ENCODE assay signal across 8 cellular contexts in the genomic region with DNA sequence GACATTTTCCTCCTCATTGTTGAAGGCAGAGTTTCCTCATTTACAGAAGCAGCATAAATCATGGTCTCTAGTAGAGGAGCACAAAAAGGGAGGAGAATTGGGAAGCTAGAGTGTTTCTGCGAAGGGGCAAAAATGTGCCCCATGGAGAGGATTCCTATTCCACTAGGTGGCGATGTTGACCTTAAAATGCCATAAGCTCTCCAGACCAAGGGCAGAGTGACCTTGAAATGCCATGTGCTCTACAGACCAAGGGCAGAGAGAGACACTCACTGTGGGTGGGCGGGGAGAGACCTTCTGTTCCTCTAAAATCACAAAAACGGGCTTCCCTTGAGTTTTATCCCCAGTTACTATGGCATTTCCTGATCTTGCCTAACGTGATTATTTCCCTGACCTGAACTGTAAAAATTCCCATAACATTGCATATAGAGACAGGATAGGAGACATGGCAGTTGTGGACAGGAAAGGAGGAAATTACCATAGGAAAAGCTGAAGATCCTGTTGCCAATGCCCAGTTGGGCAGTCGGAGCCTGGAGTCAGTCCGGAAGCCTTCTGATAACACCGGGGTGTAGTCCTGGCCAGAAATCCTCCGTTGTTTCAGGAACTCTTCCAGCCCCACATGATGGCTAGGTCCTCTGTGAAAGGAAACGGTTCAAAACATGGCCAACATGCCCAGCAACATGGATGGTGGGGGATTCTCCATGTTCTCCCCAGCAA.
DNase-seq lines count a peak whose midpoint lies in the region; ATAC-seq, FAIRE-seq and TF ChIP-seq lines count a peak whose summit lies in the region.

No MANE protein-coding gene starts in this region.

- H3K9me3 ChIP-seq in ascending aorta (no peaks in the 10 kb centered on the region), lung (ENCODE audit: control insufficient read depth in 2 of 2, insufficient read depth in 1 of 2, low read length in 1 of 2) (no peaks in the 10 kb centered on the region), prostate gland (no peaks in the 10 kb centered on the region)

- intact Hi-C loops in ascending aorta (cut with DNase I) (loop anchor here (10.0 kb wide), 1 partner anchor 401 kb away; no protein-coding TSS in a partner anchor), prostate gland (cut with DNase I) (no loop called here)

- peak; percentile 22 for TF ChIP-seq CTCF in NB4 (IDR thresholded peaks at IDR 0.05; ENCODE audit: low read depth, low read length)
- TF ChIP-seq CTCF in ascending aorta (IDR thresholded peaks at IDR 0.05) = peak in 2 of 3 experiments; percentile 21 to 39
- TF ChIP-seq CTCF in lung (IDR thresholded peaks at IDR 0.05; ENCODE audit: control extremely low read depth, extremely low read depth) = peak; percentile 21
- no peak for TF ChIP-seq CTCF in prostate gland (IDR thresholded peaks at IDR 0.05)

- H3K27ac ChIP-seq in ascending aorta = no peak overlapping the region
- no peak overlapping the region for H3K27ac ChIP-seq in lung (ENCODE audit: low read depth in 1 of 2, low read length in 1 of 2)
- no peak overlapping the region for H3K27ac ChIP-seq in prostate gland

- TF ChIP-seq POLR2A in NB4 (IDR thresholded peaks at IDR 0.05; ENCODE audit: extremely low read depth, insufficient read length) (no peak), prostate gland (IDR thresholded peaks at IDR 0.05) (no peak), H54 (IDR thresholded peaks at IDR 0.05; ENCODE audit: low read depth, low read length) (no peak)

- peak; percentile 80 for ATAC-seq in GM21576 (IDR thresholded peaks at IDR 0.05; ENCODE audit: unreplicated experiment)
- no peak for ATAC-seq in lung (ENCODE audit: insufficient read depth, low FRiP score)

- H3K4me3 ChIP-seq in NB4 (ENCODE audit: low read depth, low read length) (no peak overlapping the region), ascending aorta (no peak overlapping the region), lung (no peak overlapping the region), prostate gland (no peak overlapping the region)

- no peak for FAIRE-seq in H54 (lab: Jason Lieb, UNC)

- H3K36me3 ChIP-seq in ascending aorta (no peaks in the 10 kb centered on the region), lung (ENCODE audit: control insufficient read depth in 2 of 2, insufficient read depth in 2 of 2, low read length in 2 of 2) (no peaks in the 10 kb centered on the region), prostate gland (no peaks in the 10 kb centered on the region)

- WGBS in lung, 2 donors = 45 to 65% methylated on average over 10 of the region's 10 CpGs
- 80% methylated on average over 10 of the region's 10 CpGs for WGBS in prostate gland

- H3K4me1 ChIP-seq in ascending aorta (no peaks in the 10 kb centered on the region), lung (ENCODE audit: control insufficient read depth in 2 of 2, insufficient read depth in 2 of 2, low read length in 2 of 2) (no peaks in the 10 kb centered on the region), prostate gland (replicated peaks) (no peaks in the 10 kb centered on the region)

- no peaks in the 10 kb centered on the region for H3K27me3 ChIP-seq in ascending aorta
- no peaks in the 10 kb centered on the region for H3K27me3 ChIP-seq in lung (ENCODE audit: control insufficient read depth, insufficient read depth)
- no peaks in the 10 kb centered on the region for H3K27me3 ChIP-seq in prostate gland (replicated peaks; ENCODE audit: insufficient read depth)

- peak; percentile 15 to 68 for DNase-seq in NCI-H524 (lab: John Stamatoyannopoulos, UW)
- DNase-seq in NCI-H524 treated with DMSO at 0.1 percent for 48 hours (lab: John Stamatoyannopoulos, UW) = no peak
- DNase-seq in NB4 (ENCODE audit: low read depth) = peak; percentile 65
- DNase-seq in ascending aorta (ENCODE audit: low spot score in 2 of 2) = no peak
- no peak for DNase-seq in lung (ENCODE audit: low spot score)
- no peak for DNase-seq in prostate gland (ENCODE audit: low spot score)
- DNase-seq in H54 (ENCODE audit: insufficient read length, low spot score) = no peak

Comparison
In these comparisons a context has a peak if more than half of its experiments do, and no peak if none do; other contexts are left out.
1. DNase-seq: peak in NCI-H524 (2 of 2) and NB4 (single experiment); none in NCI-H524 treated with DMSO at 0.1 percent for 48 hours (single experiment), ascending aorta (0 of 2), lung (single experiment), prostate gland (single experiment) and H54 (single experiment).
2. CTCF ChIP-seq: peak in NB4 (single experiment), ascending aorta (2 of 3) and lung (single experiment); none in prostate gland (0 of 4).